ENCODE assay signal across 30 cellular contexts in the genomic region with DNA sequence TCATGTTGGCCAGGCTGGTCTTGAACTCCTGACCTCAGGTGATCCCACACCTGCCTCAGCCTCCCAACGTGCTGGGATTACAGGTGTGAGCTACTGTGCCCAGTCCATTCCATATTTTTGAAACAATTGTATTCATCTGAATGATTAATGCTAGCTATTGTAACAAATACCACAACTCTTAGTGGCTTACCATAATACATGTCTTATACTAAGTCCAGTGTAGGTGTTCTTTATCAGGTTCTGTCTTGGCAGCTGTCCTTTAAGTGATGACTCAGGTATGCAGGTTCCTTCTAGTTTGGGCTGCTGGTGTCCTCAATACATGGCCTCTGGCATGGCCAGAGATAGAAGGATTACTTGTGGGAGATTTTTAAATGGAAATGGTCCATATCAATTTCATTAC.
"Had no signal": no experiment of that assay in that cellular context is flagged by ENCODE, and none has a peak within 500 bp of the region (broad histone marks: within the 10 kb centered on the region; RNA-seq: fewer than 3 reads in every experiment).

No MANE protein-coding gene starts in this region.

- H3K4me3 ChIP-seq: ascending aorta, body of pancreas, cardiac muscle cell, Peyer's patch had no signal

- H3K9me3 ChIP-seq: ascending aorta, body of pancreas, Peyer's patch had no signal

- H3K4me1 ChIP-seq: body of pancreas had no signal

- H3K27ac ChIP-seq: ascending aorta, body of pancreas, cardiac muscle cell, Peyer's patch had no signal

- DNase-seq: activated CD4-positive, alpha-beta memory T cell treated with anti-CD3 and anti-CD28 coated beads for 36 hours; activated CD4-positive, alpha-beta T cell treated with anti-CD3 and anti-CD28 coated beads, Interleukin-2, amount 10 ng/mL, durations not matched to agents 7 days and 5 days; activated CD4-positive, CD25-positive, alpha-beta regulatory T cell; activated CD8-positive, alpha-beta memory T cell treated with anti-CD3 and anti-CD28 coated beads for 24 hours; activated effector memory CD4-positive, alpha-beta T cell treated with anti-CD3 and anti-CD28 coated beads, Interleukin-2, amount 50 U/mL, for 16 hours; activated naive CD4-positive, alpha-beta T cell treated with Interleukin-2 at 50 U/mL for 16 hours; activated naive CD8-positive, alpha-beta T cell treated with anti-CD3 and anti-CD28 coated beads, Interleukin-2, amount 50 U/mL, for 24 hours; activated T-cell treated with anti-CD3 and anti-CD28 coated beads, Interleukin-2, amount 50 U/mL, for 4 hours; amniotic stem cell; body of pancreas; Kasumi-1; KBM-7; NCI-H1092 treated with DMSO at 0.1 percent for 48 hours; NCI-H1417 treated with DMSO at 0.1 percent for 48 hours; NCI-H1694; NCI-H2029; NCI-H2107; NCI-H2171 treated with DMSO at 0.1 percent for 48 hours; NCI-H226; NCI-H526; NCI-H774; OCI-M1; Peyer's patch; SHP77 treated with DMSO at 0.1 percent for 48 hours; T-cell; T-helper 2 cell; T1000 had no signal

- H3K36me3 ChIP-seq: ascending aorta, cardiac muscle cell had no signal

- ATAC-seq: activated naive CD4-positive, alpha-beta T cell treated with anti-CD3 and anti-CD28 coated beads, Interleukin-2, amount 50 U/mL, for 72 hours; activated naive CD8-positive, alpha-beta T cell treated with anti-CD3 and anti-CD28 coated beads, Interleukin-2, amount 50 U/mL, for 24 hours; activated T-cell treated with anti-CD3 and anti-CD28 coated beads, Interleukin-2, amount 50 U/mL, for 4 hours; body of pancreas; T-cell had no signal

- H3K27me3 ChIP-seq: ascending aorta, body of pancreas, cardiac muscle cell, Peyer's patch had no signal
